Comparison of ENCODE assay signal across 15 cellular contexts in the genomic region with DNA sequence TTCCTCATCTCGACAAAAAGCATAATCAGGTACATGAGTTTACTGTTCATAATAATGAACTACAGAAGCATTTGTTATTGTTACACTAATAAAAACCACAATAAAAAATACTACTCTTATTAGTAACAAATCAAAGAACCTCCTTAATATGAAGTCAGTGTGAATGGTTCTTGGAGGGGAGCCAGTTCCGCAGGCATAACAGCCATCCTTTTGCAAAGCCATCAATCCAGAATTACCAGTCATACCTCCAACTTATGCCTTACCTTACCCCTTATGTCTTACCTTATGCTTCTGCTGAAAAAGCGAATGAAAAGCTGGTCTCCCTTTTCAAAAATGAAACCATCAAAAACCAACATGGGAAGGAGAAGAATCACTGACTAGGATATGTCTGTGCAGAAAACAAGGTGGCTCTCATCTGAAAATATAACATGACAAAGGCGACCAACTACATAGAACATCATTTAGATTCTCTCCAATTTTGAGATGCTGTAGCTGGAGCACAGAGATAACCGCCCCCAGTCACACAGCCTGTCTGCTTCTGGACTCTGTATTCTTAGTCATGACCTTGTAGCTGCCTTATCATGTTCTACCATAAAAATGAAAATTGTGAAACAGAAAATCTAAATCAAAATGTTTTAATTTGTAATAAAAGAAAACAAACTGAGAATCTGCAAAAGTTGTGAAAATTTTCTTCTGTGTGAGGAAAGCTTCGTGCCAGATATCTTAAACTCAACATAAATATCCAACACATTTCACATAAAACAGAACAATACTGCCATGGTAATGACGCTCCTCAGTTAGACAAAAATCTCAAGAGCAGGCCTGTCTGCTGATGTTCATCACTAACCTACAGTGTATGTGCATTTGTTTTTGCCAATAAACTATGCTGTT.
A peak's percentile ranks its signal among the peaks of the same experiment; 100 is the strongest.
DNase-seq lines count a peak whose midpoint lies in the region; ATAC-seq and TF ChIP-seq lines count a peak whose summit lies in the region.
"Had no signal": no experiment of that assay in that cellular context is flagged by ENCODE, and none has a peak within 500 bp of the region (broad histone marks: within the 10 kb centered on the region; RNA-seq: fewer than 3 reads in every experiment).

No MANE protein-coding gene starts in this region.

- DNase-seq in GM23248 (peak; percentile 8), PC-3 (peak; percentile 39), erythroblast (lab: John Stamatoyannopoulos, UW) (peak; percentile 23 to 40), osteoblast (ENCODE audit: insufficient read length, low spot score, missing footprints) (peak; percentile 23), NCI-H2107 treated with DMSO at 0.1 percent for 48 hours (lab: John Stamatoyannopoulos, UW; ENCODE audit: unreplicated experiment) (no peak)
- DNase-seq: GF-D8, IMR-90, Kasumi-1, NCI-H1417, NCI-H187, NCI-H226, NCI-H524 had no signal

- H3K4me2 ChIP-seq in GM23248 (ENCODE audit: unreplicated experiment) (no peak overlapping the region), PC-3 (ENCODE audit: low read length) (no peak overlapping the region), osteoblast (ENCODE audit: insufficient read depth, low read length) (no peak overlapping the region)

- H3K36me3 ChIP-seq in GM23248 (ENCODE audit: low read depth) (no peaks in the 10 kb centered on the region), PC-3 (ENCODE audit: low read depth, low read length) (no peaks in the 10 kb centered on the region), osteoblast (ENCODE audit: insufficient read depth, low read length) (no peaks in the 10 kb centered on the region)

- no peak overlapping the region for H3K9ac ChIP-seq in GM23248
- no peak overlapping the region for H3K9ac ChIP-seq in PC-3 (ENCODE audit: low read length)

- CTCF ChIA-PET in PC-3 (lab: Charles Lee): no interaction called here

- in situ Hi-C loops in GM23248 (cut with MboI): no loop called here

- H3K9me3 ChIP-seq in GM23248 (ENCODE audit: low read depth) (no peaks in the 10 kb centered on the region), PC-3 (ENCODE audit: low read length) (no peaks in the 10 kb centered on the region), osteoblast (ENCODE audit: low read depth, low read length) (no peaks in the 10 kb centered on the region)

- H3K79me2 ChIP-seq in GM23248 (ENCODE audit: insufficient read depth): no peaks in the 10 kb centered on the region
- H3K79me2 ChIP-seq in PC-3 (ENCODE audit: low read length): no peaks in the 10 kb centered on the region
- H3K79me2 ChIP-seq in osteoblast (ENCODE audit: insufficient read depth, low read length): no peaks in the 10 kb centered on the region

- peaks cover 18% of the 10 kb centered on the region for H3F3A ChIP-seq in GM23248 (ENCODE audit: insufficient read depth)
- H3F3A ChIP-seq in PC-3 (ENCODE audit: low read length, unreplicated experiment): no peaks in the 10 kb centered on the region

- TF ChIP-seq CTCF in PC-3 (conservative IDR thresholded peaks at IDR 0.05; ENCODE audit: low read depth, low read length) (no peak), osteoblast (IDR thresholded peaks at IDR 0.05; ENCODE audit: extremely low read depth, low read depth, low read length) (no peak)

- H3K27ac ChIP-seq in GM23248 (no peak overlapping the region), PC-3 (ENCODE audit: low read length) (no peak overlapping the region), osteoblast (ENCODE audit: low read depth, low read length) (no peak overlapping the region)
- H3K27ac ChIP-seq: C4-2B had no signal

- no peaks in the 10 kb centered on the region for H4K20me1 ChIP-seq in GM23248 (ENCODE audit: insufficient read depth)
- H4K20me1 ChIP-seq in PC-3 (ENCODE audit: low read length): no peaks in the 10 kb centered on the region
- no peaks in the 10 kb centered on the region for H4K20me1 ChIP-seq in osteoblast (ENCODE audit: insufficient read depth, low read length)

- H3K27me3 ChIP-seq in GM23248 (replicated peaks; ENCODE audit: insufficient read depth): no peaks in the 10 kb centered on the region
- H3K27me3 ChIP-seq in PC-3 (ENCODE audit: low read length): no peaks in the 10 kb centered on the region
- H3K27me3 ChIP-seq in osteoblast (ENCODE audit: insufficient read depth, low read length): no peaks in the 10 kb centered on the region

- H3K9me2 ChIP-seq in GM23248 (ENCODE audit: insufficient read depth): no peaks in the 10 kb centered on the region
- no peaks in the 10 kb centered on the region for H3K9me2 ChIP-seq in PC-3 (replicated peaks; ENCODE audit: low read length)

- peaks cover 17% of the 10 kb centered on the region for H3K4me1 ChIP-seq in GM23248 (ENCODE audit: insufficient read depth)
- peaks cover 7% of the 10 kb centered on the region; the same call in 1 of the 2 replicates for H3K4me1 ChIP-seq in PC-3 (ENCODE audit: insufficient read depth, low read length)
- peaks cover 8% of the 10 kb centered on the region for H3K4me1 ChIP-seq in osteoblast (ENCODE audit: insufficient read depth, low read length)

- no peak for TF ChIP-seq POLR2A in erythroblast (IDR thresholded peaks at IDR 0.05; ENCODE audit: low read length)

- POLR2A ChIA-PET in PC-3 (lab: Charles Lee; ENCODE audit: unreplicated experiment): no interaction called here

- no peak overlapping the region for H2AFZ ChIP-seq in GM23248
- H2AFZ ChIP-seq in PC-3 (ENCODE audit: low read length): no peak overlapping the region
- no peak overlapping the region for H2AFZ ChIP-seq in osteoblast (ENCODE audit: low read length)

- BruUV-seq in PC-3 (replicated peaks; lab: Mats Ljungman, UMichigan): no TSS peak

- WGBS in GM23248 (ENCODE audit: low coverage in 1 of 2, low lambda C conversion rate in 2 of 2, missing lambda C conversion rate in 2 of 2), 2 experiments: 90 to 91% methylated on average over 7 of the region's 7 CpGs

- no peak overlapping the region for H3K4me3 ChIP-seq in GM23248
- H3K4me3 ChIP-seq in PC-3 (ENCODE audit: low read length): no peak overlapping the region
- no peak overlapping the region for H3K4me3 ChIP-seq in osteoblast (ENCODE audit: insufficient read depth, low read length)

- intact Hi-C loops in PC-3 (cut with micrococcal nuclease): no loop called here

- no peak for ATAC-seq in PC-3
- no peak for ATAC-seq in GM21423 (IDR thresholded peaks at IDR 0.05; ENCODE audit: unreplicated experiment)
- no peak for ATAC-seq in GM19397 (IDR thresholded peaks at IDR 0.05; ENCODE audit: unreplicated experiment)
